In genomic region chr11:111707691-111708067, GRCh38 we compare ENCODE assay signal across 19 cellular contexts. TPM values are rescaled to one million over a fixed set of nuclear protein-coding genes. Genes with fewer than 3 reads are reported as not detected.
DNase-seq lines count a peak whose midpoint lies in the region; ATAC-seq, FAIRE-seq and TF ChIP-seq lines count a peak whose summit lies in the region.
"Had no signal": no experiment of that assay in that cellular context is flagged by ENCODE, and none has a peak within 500 bp of the region (broad histone marks: within the 10 kb centered on the region; RNA-seq: fewer than 3 reads in every experiment).

No MANE protein-coding gene starts in this region.

- no peak for FAIRE-seq in pancreas (lab: Jason Lieb, UNC)
- FAIRE-seq: RCC 7860 had no signal

- 41 to 47% methylated on average over 5 of the region's 5 CpGs for WGBS in pancreas, 2 donors

- H3K27ac ChIP-seq in left ventricle myocardium inferior (replicated peaks) = peak overlapping the region; percentile 47
- H3K27ac ChIP-seq in foreskin keratinocyte = peak overlapping the region; percentile 30
- peak overlapping the region; percentile 20 to 70 (median 49) for H3K27ac ChIP-seq in pancreas
- peak overlapping the region; percentile 43 for H3K27ac ChIP-seq in vagina

- H3K27me3 Mint-ChIP-seq in activated T-cell treated with anti-CD3 and anti-CD28 coated beads, Interleukin-2, amount 50 U/mL, for 72 hours (ENCODE audit: low read depth) = no peaks in the 10 kb centered on the region
- no peaks in the 10 kb centered on the region for H3K27me3 Mint-ChIP-seq in activated T-cell treated with anti-CD3 and anti-CD28 coated beads, Interleukin-2, amount 50 U/mL, for 4 hours (ENCODE audit: low read depth)
- H3K27me3 Mint-ChIP-seq: B cell had no signal

- no peak overlapping the region for H3K4me3 Mint-ChIP-seq in activated T-cell treated with anti-CD3 and anti-CD28 coated beads, Interleukin-2, amount 50 U/mL, for 72 hours
- H3K4me3 Mint-ChIP-seq in activated T-cell treated with anti-CD3 and anti-CD28 coated beads, Interleukin-2, amount 50 U/mL, for 4 hours = no peak overlapping the region
- H3K4me3 Mint-ChIP-seq: B cell, H9 had no signal

- H3K4me1 ChIP-seq in left ventricle myocardium inferior (peaks cover 18% of the 10 kb centered on the region), foreskin keratinocyte (no peaks in the 10 kb centered on the region), pancreas (peaks cover 23 to 26% (median 24%) of the 10 kb centered on the region in 3 donors), vagina (peaks cover 15% of the 10 kb centered on the region)

- no peak overlapping the region for H3K4me3 ChIP-seq in left ventricle myocardium inferior
- H3K4me3 ChIP-seq in pancreas = no peak overlapping the region
- H3K4me3 ChIP-seq in vagina = no peak overlapping the region

- H3K27ac Mint-ChIP-seq in activated T-cell treated with anti-CD3 and anti-CD28 coated beads, Interleukin-2, amount 50 U/mL, for 72 hours = no peak overlapping the region
- H3K27ac Mint-ChIP-seq: B cell had no signal

- H3K4me1 Mint-ChIP-seq in activated T-cell treated with anti-CD3 and anti-CD28 coated beads, Interleukin-2, amount 50 U/mL, for 72 hours (ENCODE audit: low read depth) = no peaks in the 10 kb centered on the region
- H3K4me1 Mint-ChIP-seq in activated T-cell treated with anti-CD3 and anti-CD28 coated beads, Interleukin-2, amount 50 U/mL, for 4 hours (ENCODE audit: low read depth) = no peaks in the 10 kb centered on the region
- H3K4me1 Mint-ChIP-seq: B cell, H9 had no signal

- TF ChIP-seq POLR2A in vagina (IDR thresholded peaks at IDR 0.05) = no peak

- H3K36me3 ChIP-seq in left ventricle myocardium inferior = peaks cover 74% of the 10 kb centered on the region
- H3K36me3 ChIP-seq in pancreas = peaks cover 0 to 24% (median 4%) of the 10 kb centered on the region in 3 donors
- H3K36me3 ChIP-seq in vagina = peaks cover 0 to 42% of the 10 kb centered on the region in 2 donors

- no peak for DNase-seq in left ventricle myocardium inferior
- no peak for DNase-seq in left cardiac atrium
- DNase-seq in foreskin keratinocyte = no peak
- no peak for DNase-seq in pancreas
- no peak for DNase-seq in vagina (ENCODE audit: extremely low spot score in 2 of 2)
- no peak for DNase-seq in ecto neural progenitor cell (ENCODE audit: low spot score)
- DNase-seq in activated T-cell treated with anti-CD3 and anti-CD28 coated beads, Interleukin-2, amount 50 U/mL, for 72 hours = no peak
- no peak for DNase-seq in activated T-cell treated with anti-CD3 and anti-CD28 coated beads, Interleukin-2, amount 50 U/mL, for 4 hours
- DNase-seq: 8988T, DND-41, H9, KBM-7, NCI-H1105 treated with DMSO at 0.1 percent for 48 hours, NCI-H1694, NCI-H2081 treated with DMSO at 0.1 percent for 48 hours, NCI-H510A, NCI-H748 treated with DMSO at 0.1 percent for 48 hours had no signal

- H3K9me3 ChIP-seq in left ventricle myocardium inferior (replicated peaks) (no peaks in the 10 kb centered on the region), pancreas (no peaks in the 10 kb centered on the region), vagina (no peaks in the 10 kb centered on the region)

- no peaks in the 10 kb centered on the region for H3K27me3 ChIP-seq in left ventricle myocardium inferior (ENCODE audit: low read depth)
- no peaks in the 10 kb centered on the region for H3K27me3 ChIP-seq in foreskin keratinocyte
- no peaks in the 10 kb centered on the region for H3K27me3 ChIP-seq in pancreas
- H3K27me3 ChIP-seq in vagina = no peaks in the 10 kb centered on the region

- no peak for TF ChIP-seq CTCF in left ventricle myocardium inferior (IDR thresholded peaks at IDR 0.05; ENCODE audit: borderline replicate concordance)
- TF ChIP-seq CTCF in foreskin keratinocyte (conservative IDR thresholded peaks at IDR 0.05) = no peak
- no peak for TF ChIP-seq CTCF in pancreas (IDR thresholded peaks at IDR 0.05)
- TF ChIP-seq CTCF in vagina (IDR thresholded peaks at IDR 0.05) = no peak

- ATAC-seq in left cardiac atrium = no peak
- ATAC-seq in foreskin keratinocyte = no peak
- ATAC-seq in pancreas = peak; percentile 19 to 63 (median 50)
- ATAC-seq in activated T-cell treated with anti-CD3 and anti-CD28 coated beads, Interleukin-2, amount 50 U/mL, for 72 hours (replicated peaks in 1 of 2) = no peak
- ATAC-seq in activated T-cell treated with anti-CD3 and anti-CD28 coated beads, Interleukin-2, amount 50 U/mL, for 4 hours = no peak

- peaks cover 2 to 5% of the 10 kb centered on the region in 2 donors for H3K36me3 Mint-ChIP-seq in activated T-cell treated with anti-CD3 and anti-CD28 coated beads, Interleukin-2, amount 50 U/mL, for 72 hours (ENCODE audit: insufficient read depth in 2 of 2)
- H3K36me3 Mint-ChIP-seq in activated T-cell treated with anti-CD3 and anti-CD28 coated beads, Interleukin-2, amount 50 U/mL, for 4 hours (ENCODE audit: insufficient read depth) = peaks cover 38% of the 10 kb centered on the region

- intact Hi-C loops in left ventricle myocardium inferior (cut with micrococcal nuclease) = no loop called here
- intact Hi-C loops in left cardiac atrium (cut with DNase I) = no loop called here
- intact Hi-C loops in pancreas (cut with DNase I) = loop anchor here in 1 of 3 donors (10.0 kb wide), 1 partner anchor 83 kb away; no protein-coding TSS in a partner anchor
- intact Hi-C loops in vagina (cut with DNase I) = no loop called here

- H3K9me3 Mint-ChIP-seq in activated T-cell treated with anti-CD3 and anti-CD28 coated beads, Interleukin-2, amount 50 U/mL, for 72 hours = no peaks in the 10 kb centered on the region
- H3K9me3 Mint-ChIP-seq in activated T-cell treated with anti-CD3 and anti-CD28 coated beads, Interleukin-2, amount 50 U/mL, for 4 hours = no peaks in the 10 kb centered on the region
- H3K9me3 Mint-ChIP-seq: H9 had no signal

RNA-seq across cellular contexts. Expression of gene PPP2R1B, which starts 58.5 kb away (rescaled TPM):
- total RNA-seq in left ventricle myocardium inferior = 6.5 TPM
- 10 to 100 TPM; 30.3 to 37.2 TPM for total RNA-seq in left cardiac atrium
- total RNA-seq in foreskin keratinocyte = 30.4 and 32.9 TPM in 2 replicates
- polyA plus RNA-seq in foreskin keratinocyte = 11.5 and 13.1 TPM in 2 replicates
- total RNA-seq in pancreas = 10 to 100 TPM; 23.2 to 50.1 (median 34.5) TPM
- 10 to 100 TPM; 12.6 to 15.9 TPM for polyA plus RNA-seq in pancreas
- total RNA-seq in vagina = 35.6 TPM
- total RNA-seq in activated T-cell treated with anti-CD3 and anti-CD28 coated beads, Interleukin-2, amount 50 U/mL, for 72 hours = 10 to 100 TPM; 29.6 to 34.7 TPM
- 10 to 100 TPM; 57.3 to 66.8 (median 59.0) TPM for total RNA-seq in activated T-cell treated with anti-CD3 and anti-CD28 coated beads, Interleukin-2, amount 50 U/mL, for 4 hours

Comparison
In these comparisons a context has a peak if more than half of its experiments do, and no peak if none do; other contexts are left out.
1. ATAC-seq: peak in pancreas (4 of 4); none in left cardiac atrium (0 of 2), foreskin keratinocyte (single experiment), activated T-cell treated with anti-CD3 and anti-CD28 coated beads, Interleukin-2, amount 50 U/mL, for 72 hours (0 of 2) and activated T-cell treated with anti-CD3 and anti-CD28 coated beads, Interleukin-2, amount 50 U/mL, for 4 hours (0 of 2).
2. Peak in every context shown above with its lines, with median percentiles within 50 percentile points of each other: H3K27ac ChIP-seq.